In the genomic region with DNA sequence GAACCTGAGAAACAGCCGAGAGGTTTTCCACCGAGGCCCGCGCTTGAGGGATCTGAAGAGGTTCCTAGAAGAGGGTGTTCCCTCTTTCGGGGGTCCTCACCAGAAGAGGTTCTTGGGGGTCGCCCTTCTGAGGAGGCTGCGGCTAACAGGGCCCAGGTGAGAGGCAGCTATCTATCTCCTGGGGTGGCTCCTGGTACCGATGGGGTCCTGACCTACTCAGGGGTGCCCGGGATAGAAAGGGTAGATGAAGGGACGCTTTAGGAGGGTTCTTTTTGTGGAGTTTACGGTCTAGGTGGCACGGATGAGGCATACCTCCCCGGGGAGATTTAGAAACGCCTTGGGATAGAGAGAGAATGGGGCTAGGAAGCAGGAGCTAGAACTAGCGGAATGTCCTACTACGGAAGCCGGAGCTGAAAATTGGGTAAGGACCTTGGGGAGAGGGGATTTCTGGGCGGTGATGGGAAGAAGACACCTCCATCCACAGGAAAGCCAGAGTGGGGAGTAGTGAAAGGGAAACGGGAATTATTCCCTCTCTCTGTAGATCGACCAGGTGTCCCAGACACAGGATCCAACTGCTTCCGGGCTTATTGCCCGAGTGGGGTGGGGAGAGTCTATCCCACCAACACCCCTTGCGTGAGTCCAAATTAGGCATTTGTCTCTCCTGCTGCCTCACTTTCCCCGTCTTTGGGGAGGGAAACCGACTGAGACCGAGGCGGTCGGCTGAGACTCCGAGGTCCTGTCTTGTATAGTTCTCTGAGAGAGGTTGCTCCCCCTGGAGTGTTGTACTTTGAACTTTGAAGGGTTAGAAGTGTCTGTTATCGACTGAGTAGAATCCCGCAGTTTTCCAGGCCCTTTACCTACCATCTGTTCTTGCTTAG, we compare ENCODE assay signal across 1 cellular context.
TF ChIP-seq lines count a peak whose summit lies in the region.

No MANE protein-coding gene starts in this region.

TF ChIP-seq in HEK293, 187 proteins besides CTCF, POLR2A, EP300 and RAD21 (continued from another document and continues in another):
- TF ChIP-seq, protein P1, sequence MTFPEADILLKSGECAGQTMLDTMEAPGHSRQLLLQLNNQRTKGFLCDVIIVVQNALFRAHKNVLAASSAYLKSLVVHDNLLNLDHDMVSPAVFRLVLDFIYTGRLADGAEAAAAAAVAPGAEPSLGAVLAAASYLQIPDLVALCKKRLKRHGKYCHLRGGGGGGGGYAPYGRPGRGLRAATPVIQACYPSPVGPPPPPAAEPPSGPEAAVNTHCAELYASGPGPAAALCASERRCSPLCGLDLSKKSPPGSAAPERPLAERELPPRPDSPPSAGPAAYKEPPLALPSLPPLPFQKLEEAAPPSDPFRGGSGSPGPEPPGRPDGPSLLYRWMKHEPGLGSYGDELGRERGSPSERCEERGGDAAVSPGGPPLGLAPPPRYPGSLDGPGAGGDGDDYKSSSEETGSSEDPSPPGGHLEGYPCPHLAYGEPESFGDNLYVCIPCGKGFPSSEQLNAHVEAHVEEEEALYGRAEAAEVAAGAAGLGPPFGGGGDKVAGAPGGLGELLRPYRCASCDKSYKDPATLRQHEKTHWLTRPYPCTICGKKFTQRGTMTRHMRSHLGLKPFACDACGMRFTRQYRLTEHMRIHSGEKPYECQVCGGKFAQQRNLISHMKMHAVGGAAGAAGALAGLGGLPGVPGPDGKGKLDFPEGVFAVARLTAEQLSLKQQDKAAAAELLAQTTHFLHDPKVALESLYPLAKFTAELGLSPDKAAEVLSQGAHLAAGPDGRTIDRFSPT (tag by site-specific recombination; IDR thresholded peaks at IDR 0.05), result 0 out of 2 replicates have a peak, but pooled peaks have one; percentile 8
- no peak for TF ChIP-seq SP7 (tag by site-specific recombination; IDR thresholded peaks at IDR 0.05)
- no peak for TF ChIP-seq ZNF777 (tag by site-specific recombination; IDR thresholded peaks at IDR 0.05; ENCODE audit: borderline replicate concordance)
- no peak for TF ChIP-seq ZFP3 (tag by site-specific recombination; IDR thresholded peaks at IDR 0.05; ENCODE audit: low read depth)
- TF ChIP-seq ZNF701 (tag by site-specific recombination; IDR thresholded peaks at IDR 0.05), result no peak
- no peak for TF ChIP-seq ZNF2 (tag by site-specific recombination; IDR thresholded peaks at IDR 0.05)
- no peak for TF ChIP-seq ZNF10 (tag by site-specific recombination; IDR thresholded peaks at IDR 0.05)
- TF ChIP-seq, protein P2, sequence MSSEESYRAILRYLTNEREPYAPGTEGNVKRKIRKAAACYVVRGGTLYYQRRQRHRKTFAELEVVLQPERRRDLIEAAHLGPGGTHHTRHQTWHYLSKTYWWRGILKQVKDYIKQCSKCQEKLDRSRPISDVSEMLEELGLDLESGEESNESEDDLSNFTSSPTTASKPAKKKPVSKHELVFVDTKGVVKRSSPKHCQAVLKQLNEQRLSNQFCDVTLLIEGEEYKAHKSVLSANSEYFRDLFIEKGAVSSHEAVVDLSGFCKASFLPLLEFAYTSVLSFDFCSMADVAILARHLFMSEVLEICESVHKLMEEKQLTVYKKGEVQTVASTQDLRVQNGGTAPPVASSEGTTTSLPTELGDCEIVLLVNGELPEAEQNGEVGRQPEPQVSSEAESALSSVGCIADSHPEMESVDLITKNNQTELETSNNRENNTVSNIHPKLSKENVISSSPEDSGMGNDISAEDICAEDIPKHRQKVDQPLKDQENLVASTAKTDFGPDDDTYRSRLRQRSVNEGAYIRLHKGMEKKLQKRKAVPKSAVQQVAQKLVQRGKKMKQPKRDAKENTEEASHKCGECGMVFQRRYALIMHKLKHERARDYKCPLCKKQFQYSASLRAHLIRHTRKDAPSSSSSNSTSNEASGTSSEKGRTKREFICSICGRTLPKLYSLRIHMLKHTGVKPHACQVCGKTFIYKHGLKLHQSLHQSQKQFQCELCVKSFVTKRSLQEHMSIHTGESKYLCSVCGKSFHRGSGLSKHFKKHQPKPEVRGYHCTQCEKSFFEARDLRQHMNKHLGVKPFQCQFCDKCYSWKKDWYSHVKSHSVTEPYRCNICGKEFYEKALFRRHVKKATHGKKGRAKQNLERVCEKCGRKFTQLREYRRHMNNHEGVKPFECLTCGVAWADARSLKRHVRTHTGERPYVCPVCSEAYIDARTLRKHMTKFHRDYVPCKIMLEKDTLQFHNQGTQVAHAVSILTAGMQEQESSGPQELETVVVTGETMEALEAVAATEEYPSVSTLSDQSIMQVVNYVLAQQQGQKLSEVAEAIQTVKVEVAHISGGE (tag by site-specific recombination; conservative IDR thresholded peaks at IDR 0.05; ENCODE audit: low read depth), result 0 out of 2 replicates have a peak, but pooled peaks have one; percentile 43
- TF ChIP-seq, protein P3, sequence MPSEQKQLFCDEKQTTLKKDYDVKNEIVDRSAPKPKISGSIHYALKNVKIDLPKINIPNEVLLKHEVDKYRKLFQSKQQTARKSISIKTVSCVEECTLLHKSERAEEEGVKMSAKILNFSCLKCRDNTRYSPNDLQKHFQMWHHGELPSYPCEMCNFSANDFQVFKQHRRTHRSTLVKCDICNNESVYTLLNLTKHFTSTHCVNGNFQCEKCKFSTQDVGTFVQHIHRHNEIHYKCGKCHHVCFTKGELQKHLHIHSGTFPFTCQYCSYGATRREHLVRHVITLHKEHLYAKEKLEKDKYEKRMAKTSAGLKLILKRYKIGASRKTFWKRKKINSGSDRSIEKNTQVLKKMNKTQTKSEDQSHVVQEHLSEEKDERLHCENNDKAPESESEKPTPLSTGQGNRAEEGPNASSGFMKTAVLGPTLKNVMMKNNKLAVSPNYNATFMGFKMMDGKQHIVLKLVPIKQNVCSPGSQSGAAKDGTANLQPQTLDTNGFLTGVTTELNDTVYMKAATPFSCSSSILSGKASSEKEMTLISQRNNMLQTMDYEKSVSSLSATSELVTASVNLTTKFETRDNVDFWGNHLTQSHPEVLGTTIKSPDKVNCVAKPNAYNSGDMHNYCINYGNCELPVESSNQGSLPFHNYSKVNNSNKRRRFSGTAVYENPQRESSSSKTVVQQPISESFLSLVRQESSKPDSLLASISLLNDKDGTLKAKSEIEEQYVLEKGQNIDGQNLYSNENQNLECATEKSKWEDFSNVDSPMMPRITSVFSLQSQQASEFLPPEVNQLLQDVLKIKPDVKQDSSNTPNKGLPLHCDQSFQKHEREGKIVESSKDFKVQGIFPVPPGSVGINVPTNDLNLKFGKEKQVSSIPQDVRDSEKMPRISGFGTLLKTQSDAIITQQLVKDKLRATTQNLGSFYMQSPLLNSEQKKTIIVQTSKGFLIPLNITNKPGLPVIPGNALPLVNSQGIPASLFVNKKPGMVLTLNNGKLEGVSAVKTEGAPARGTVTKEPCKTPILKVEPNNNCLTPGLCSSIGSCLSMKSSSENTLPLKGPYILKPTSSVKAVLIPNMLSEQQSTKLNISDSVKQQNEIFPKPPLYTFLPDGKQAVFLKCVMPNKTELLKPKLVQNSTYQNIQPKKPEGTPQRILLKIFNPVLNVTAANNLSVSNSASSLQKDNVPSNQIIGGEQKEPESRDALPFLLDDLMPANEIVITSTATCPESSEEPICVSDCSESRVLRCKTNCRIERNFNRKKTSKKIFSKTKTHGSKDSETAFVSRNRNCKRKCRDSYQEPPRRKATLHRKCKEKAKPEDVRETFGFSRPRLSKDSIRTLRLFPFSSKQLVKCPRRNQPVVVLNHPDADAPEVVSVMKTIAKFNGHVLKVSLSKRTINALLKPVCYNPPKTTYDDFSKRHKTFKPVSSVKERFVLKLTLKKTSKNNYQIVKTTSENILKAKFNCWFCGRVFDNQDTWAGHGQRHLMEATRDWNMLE (tag by site-specific recombination; conservative IDR thresholded peaks at IDR 0.05; ENCODE audit: low read depth), result no peak
- peak; percentile 62 for TF ChIP-seq MZF1 (tag by site-specific recombination; IDR thresholded peaks at IDR 0.05; ENCODE audit: borderline replicate concordance)
- TF ChIP-seq ZNF366 (tag by site-specific recombination; conservative IDR thresholded peaks at IDR 0.05), result peak; percentile 77
- no peak for TF ChIP-seq ZNF837 (tag by site-specific recombination; IDR thresholded peaks at IDR 0.05)
- no peak for TF ChIP-seq ZNF623 (tag by site-specific recombination; IDR thresholded peaks at IDR 0.05)
- TF ChIP-seq, protein P4, sequence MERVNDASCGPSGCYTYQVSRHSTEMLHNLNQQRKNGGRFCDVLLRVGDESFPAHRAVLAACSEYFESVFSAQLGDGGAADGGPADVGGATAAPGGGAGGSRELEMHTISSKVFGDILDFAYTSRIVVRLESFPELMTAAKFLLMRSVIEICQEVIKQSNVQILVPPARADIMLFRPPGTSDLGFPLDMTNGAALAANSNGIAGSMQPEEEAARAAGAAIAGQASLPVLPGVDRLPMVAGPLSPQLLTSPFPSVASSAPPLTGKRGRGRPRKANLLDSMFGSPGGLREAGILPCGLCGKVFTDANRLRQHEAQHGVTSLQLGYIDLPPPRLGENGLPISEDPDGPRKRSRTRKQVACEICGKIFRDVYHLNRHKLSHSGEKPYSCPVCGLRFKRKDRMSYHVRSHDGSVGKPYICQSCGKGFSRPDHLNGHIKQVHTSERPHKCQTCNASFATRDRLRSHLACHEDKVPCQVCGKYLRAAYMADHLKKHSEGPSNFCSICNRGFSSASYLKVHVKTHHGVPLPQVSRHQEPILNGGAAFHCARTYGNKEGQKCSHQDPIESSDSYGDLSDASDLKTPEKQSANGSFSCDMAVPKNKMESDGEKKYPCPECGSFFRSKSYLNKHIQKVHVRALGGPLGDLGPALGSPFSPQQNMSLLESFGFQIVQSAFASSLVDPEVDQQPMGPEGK (tag by site-specific recombination; IDR thresholded peaks at IDR 0.05), result peak; percentile 46
- no peak for TF ChIP-seq ZNF404 (tag by site-specific recombination; IDR thresholded peaks at IDR 0.05)
- TF ChIP-seq ZNF621 (tag by site-specific recombination; IDR thresholded peaks at IDR 0.05), result no peak
- TF ChIP-seq, protein P5, sequence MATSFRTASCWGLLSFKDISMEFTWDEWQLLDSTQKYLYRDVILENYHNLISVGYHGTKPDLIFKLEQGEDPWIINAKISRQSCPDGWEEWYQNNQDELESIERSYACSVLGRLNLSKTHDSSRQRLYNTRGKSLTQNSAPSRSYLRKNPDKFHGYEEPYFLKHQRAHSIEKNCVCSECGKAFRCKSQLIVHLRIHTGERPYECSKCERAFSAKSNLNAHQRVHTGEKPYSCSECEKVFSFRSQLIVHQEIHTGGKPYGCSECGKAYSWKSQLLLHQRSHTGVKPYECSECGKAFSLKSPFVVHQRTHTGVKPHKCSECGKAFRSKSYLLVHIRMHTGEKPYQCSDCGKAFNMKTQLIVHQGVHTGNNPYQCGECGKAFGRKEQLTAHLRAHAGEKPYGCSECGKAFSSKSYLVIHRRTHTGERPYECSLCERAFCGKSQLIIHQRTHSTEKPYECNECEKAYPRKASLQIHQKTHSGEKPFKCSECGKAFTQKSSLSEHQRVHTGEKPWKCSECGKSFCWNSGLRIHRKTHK (tag by site-specific recombination; IDR thresholded peaks at IDR 0.05), result no peak
- no peak for TF ChIP-seq ZNF221 (tag by site-specific recombination; IDR thresholded peaks at IDR 0.05; ENCODE audit: borderline replicate concordance)
- TF ChIP-seq, protein P6, sequence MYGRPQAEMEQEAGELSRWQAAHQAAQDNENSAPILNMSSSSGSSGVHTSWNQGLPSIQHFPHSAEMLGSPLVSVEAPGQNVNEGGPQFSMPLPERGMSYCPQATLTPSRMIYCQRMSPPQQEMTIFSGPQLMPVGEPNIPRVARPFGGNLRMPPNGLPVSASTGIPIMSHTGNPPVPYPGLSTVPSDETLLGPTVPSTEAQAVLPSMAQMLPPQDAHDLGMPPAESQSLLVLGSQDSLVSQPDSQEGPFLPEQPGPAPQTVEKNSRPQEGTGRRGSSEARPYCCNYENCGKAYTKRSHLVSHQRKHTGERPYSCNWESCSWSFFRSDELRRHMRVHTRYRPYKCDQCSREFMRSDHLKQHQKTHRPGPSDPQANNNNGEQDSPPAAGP (tag by site-specific recombination; IDR thresholded peaks at IDR 0.05), result no peak
- TF ChIP-seq, protein P7, sequence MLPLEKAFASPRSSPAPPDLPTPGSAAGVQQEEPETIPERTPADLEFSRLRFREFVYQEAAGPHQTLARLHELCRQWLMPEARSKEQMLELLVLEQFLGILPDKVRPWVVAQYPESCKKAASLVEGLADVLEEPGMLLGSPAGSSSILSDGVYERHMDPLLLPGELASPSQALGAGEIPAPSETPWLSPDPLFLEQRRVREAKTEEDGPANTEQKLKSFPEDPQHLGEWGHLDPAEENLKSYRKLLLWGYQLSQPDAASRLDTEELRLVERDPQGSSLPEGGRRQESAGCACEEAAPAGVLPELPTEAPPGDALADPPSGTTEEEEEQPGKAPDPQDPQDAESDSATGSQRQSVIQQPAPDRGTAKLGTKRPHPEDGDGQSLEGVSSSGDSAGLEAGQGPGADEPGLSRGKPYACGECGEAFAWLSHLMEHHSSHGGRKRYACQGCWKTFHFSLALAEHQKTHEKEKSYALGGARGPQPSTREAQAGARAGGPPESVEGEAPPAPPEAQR (tag by site-specific recombination; IDR thresholded peaks at IDR 0.05), result no peak
- TF ChIP-seq SCRT2 (tag by site-specific recombination; IDR thresholded peaks at IDR 0.05), result no peak
- peak; percentile 89 for TF ChIP-seq ZBTB20 (tag by site-specific recombination; IDR thresholded peaks at IDR 0.05)
- TF ChIP-seq ZNF184 (tag by site-specific recombination; IDR thresholded peaks at IDR 0.05), result no peak
- TF ChIP-seq ZNF571 (tag by site-specific recombination; IDR thresholded peaks at IDR 0.05), result no peak
- TF ChIP-seq ZBTB21 (tag by site-specific recombination; IDR thresholded peaks at IDR 0.05), result no peak
- no peak for TF ChIP-seq EGR2 (tag by site-specific recombination; IDR thresholded peaks at IDR 0.05; ENCODE audit: low read depth)
- TF ChIP-seq ZNF112 (tag by site-specific recombination; IDR thresholded peaks at IDR 0.05), result no peak
- no peak for TF ChIP-seq ZNF157 (tag by site-specific recombination; IDR thresholded peaks at IDR 0.05)
- no peak for TF ChIP-seq ZNF670 (tag by site-specific recombination; IDR thresholded peaks at IDR 0.05; ENCODE audit: low read depth)
- no peak for TF ChIP-seq KLF9 (tag by site-specific recombination; IDR thresholded peaks at IDR 0.05; ENCODE audit: low read depth)
- TF ChIP-seq ZNF76 (tag by site-specific recombination; IDR thresholded peaks at IDR 0.05; ENCODE audit: borderline replicate concordance, low read depth), result peak; percentile 51
- TF ChIP-seq FEZF1 (tag by site-specific recombination; IDR thresholded peaks at IDR 0.05), result no peak
- TF ChIP-seq ZNF626 (tag by site-specific recombination; IDR thresholded peaks at IDR 0.05), result no peak
- TF ChIP-seq ZNF335 (tag by site-specific recombination; conservative IDR thresholded peaks at IDR 0.05), result peak; percentile 87
- TF ChIP-seq ZNF433 (tag by site-specific recombination; IDR thresholded peaks at IDR 0.05; ENCODE audit: low read depth), result no peak
- no peak for TF ChIP-seq ZNF473 (tag by site-specific recombination; IDR thresholded peaks at IDR 0.05)
